ENCODE assay signal across 24 cellular contexts in the genomic region with DNA sequence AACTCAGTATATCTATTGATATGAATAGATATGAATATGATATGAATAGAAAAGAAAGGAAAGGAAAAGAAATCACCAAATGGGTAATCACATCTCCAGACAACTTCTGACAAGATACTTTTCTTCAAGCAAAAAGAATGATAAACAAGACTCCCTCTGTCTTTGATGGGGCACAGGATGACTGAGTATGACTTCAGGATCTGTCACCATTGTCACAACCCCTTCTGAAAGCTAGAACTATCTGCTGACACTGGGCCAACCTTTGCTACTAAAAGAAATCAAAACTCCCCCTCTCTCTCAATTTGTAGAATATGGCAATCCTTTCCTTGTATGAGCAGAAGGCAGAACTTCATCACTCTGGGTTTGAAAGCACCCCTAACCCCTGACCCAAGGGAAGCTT.
A peak's percentile ranks its signal among the peaks of the same experiment; 100 is the strongest.
DNase-seq lines count a peak whose midpoint lies in the region; ATAC-seq and TF ChIP-seq lines count a peak whose summit lies in the region.
"Had no signal": no experiment of that assay in that cellular context is flagged by ENCODE, and none has a peak within 500 bp of the region (broad histone marks: within the 10 kb centered on the region; RNA-seq: fewer than 3 reads in every experiment).

No MANE protein-coding gene starts in this region.

- H3K4me1 Mint-ChIP-seq in activated CD4-positive, alpha-beta T cell treated with anti-CD3 and anti-CD28 coated beads for 36 hours, result peaks cover 5% of the 10 kb centered on the region
- H3K4me1 Mint-ChIP-seq in progenitor cell of endocrine pancreas (ENCODE audit: low read depth), result peaks cover 21% of the 10 kb centered on the region
- H3K4me1 Mint-ChIP-seq: CD4-positive, CD25-positive, alpha-beta regulatory T cell; CD8-positive, alpha-beta memory T cell had no signal

- H3K4me3 ChIP-seq in hepatocyte, result no peak overlapping the region
- H3K4me3 ChIP-seq: A549; BLaER1 treated with 17β-estradiol and CSF1 and Interleukin-3, amounts not matched to agents 10 nM and 100 nM; GM12878 had no signal

- H3K9me3 Mint-ChIP-seq in activated CD4-positive, alpha-beta T cell treated with anti-CD3 and anti-CD28 coated beads for 36 hours (ENCODE audit: low read depth), result no peaks in the 10 kb centered on the region
- peaks cover 4% of the 10 kb centered on the region for H3K9me3 Mint-ChIP-seq in progenitor cell of endocrine pancreas (ENCODE audit: low read depth)
- H3K9me3 Mint-ChIP-seq: CD14-positive monocyte; CD4-positive, alpha-beta memory T cell; CD8-positive, alpha-beta memory T cell had no signal

- intact Hi-C loops in activated CD4-positive, alpha-beta T cell treated with anti-CD3 and anti-CD28 coated beads for 36 hours (cut with DNase I, micrococcal nuclease), result no loop called here

- POLR2A ChIA-PET in activated CD4-positive, alpha-beta T cell treated with anti-CD3 and anti-CD28 coated beads for 36 hours (lab: Charles Lee), result no interaction called here

- DNase-seq in activated CD4-positive, alpha-beta T cell treated with anti-CD3 and anti-CD28 coated beads for 36 hours, result no peak
- DNase-seq in activated CD4-positive, alpha-beta T cell treated with anti-CD3 and anti-CD28 coated beads for 1 hour, result no peak
- DNase-seq in hepatocyte (ENCODE audit: low spot score) (no peak), progenitor cell of endocrine pancreas (ENCODE audit: low spot score, unreplicated experiment) (no peak), KBM-7 (no peak), C1 segment of cervical spinal cord (lab: John Stamatoyannopoulos, UW) (no peak), MV-4-11 (lab: John Stamatoyannopoulos, UW) (no peak)
- DNase-seq: AML-193; CD4-positive, alpha-beta memory T cell; CD4-positive, CD25-positive, alpha-beta regulatory T cell; CD8-positive, alpha-beta memory T cell; COR-L47; DMS 273 treated with DMSO at 0.1 percent for 48 hours; DMS153; DMS79; DND-41; EL; GDM1 had no signal

- no peak for TF ChIP-seq CTCF in hepatocyte (IDR thresholded peaks at IDR 0.05; ENCODE audit: poor library complexity)
- TF ChIP-seq CTCF in progenitor cell of endocrine pancreas (IDR thresholded peaks at IDR 0.05; ENCODE audit: unreplicated experiment), result no peak

- H3K4me3 Mint-ChIP-seq in activated CD4-positive, alpha-beta T cell treated with anti-CD3 and anti-CD28 coated beads for 36 hours, result no peak overlapping the region
- H3K4me3 Mint-ChIP-seq in progenitor cell of endocrine pancreas (ENCODE audit: low read depth), result no peak overlapping the region
- H3K4me3 Mint-ChIP-seq: B cell; CD14-positive monocyte; CD4-positive, alpha-beta memory T cell; CD4-positive, CD25-positive, alpha-beta regulatory T cell; CD8-positive, alpha-beta memory T cell had no signal

- H4K20me1 ChIP-seq in hepatocyte (ENCODE audit: insufficient read depth, poor library complexity, severe bottlenecking), result no peaks in the 10 kb centered on the region
- H4K20me1 ChIP-seq: BLaER1 treated with 17β-estradiol and CSF1 and Interleukin-3, amounts not matched to agents 10 nM and 100 nM had no signal

- H3K27me3 ChIP-seq in hepatocyte, result no peaks in the 10 kb centered on the region
- H3K27me3 ChIP-seq: BLaER1 treated with 17β-estradiol and CSF1 and Interleukin-3, amounts not matched to agents 10 nM and 100 nM had no signal

- H3K27ac Mint-ChIP-seq in activated CD4-positive, alpha-beta T cell treated with anti-CD3 and anti-CD28 coated beads for 36 hours, result no peak overlapping the region
- H3K27ac Mint-ChIP-seq in progenitor cell of endocrine pancreas, result peak overlapping the region; percentile 63
- H3K27ac Mint-ChIP-seq: B cell; CD4-positive, alpha-beta memory T cell; CD4-positive, CD25-positive, alpha-beta regulatory T cell; CD8-positive, alpha-beta memory T cell had no signal

- H3K79me2 ChIP-seq in hepatocyte, result no peaks in the 10 kb centered on the region

- H3K36me3 ChIP-seq in hepatocyte (replicated peaks; ENCODE audit: insufficient read depth, low read depth), result no peaks in the 10 kb centered on the region
- H3K36me3 ChIP-seq: BLaER1 treated with 17β-estradiol and CSF1 and Interleukin-3, amounts not matched to agents 10 nM and 100 nM had no signal

- H3K9me2 ChIP-seq in hepatocyte (replicated peaks; ENCODE audit: insufficient read depth), result no peaks in the 10 kb centered on the region

- no peaks in the 10 kb centered on the region for H3K36me3 Mint-ChIP-seq in activated CD4-positive, alpha-beta T cell treated with anti-CD3 and anti-CD28 coated beads for 36 hours (ENCODE audit: low read depth)
- no peaks in the 10 kb centered on the region for H3K36me3 Mint-ChIP-seq in progenitor cell of endocrine pancreas (ENCODE audit: insufficient read depth)
- H3K36me3 Mint-ChIP-seq: CD14-positive monocyte; CD4-positive, alpha-beta memory T cell; CD4-positive, CD25-positive, alpha-beta regulatory T cell; CD8-positive, alpha-beta memory T cell had no signal

- no peaks in the 10 kb centered on the region for H3K27me3 Mint-ChIP-seq in activated CD4-positive, alpha-beta T cell treated with anti-CD3 and anti-CD28 coated beads for 36 hours
- no peaks in the 10 kb centered on the region for H3K27me3 Mint-ChIP-seq in progenitor cell of endocrine pancreas
- H3K27me3 Mint-ChIP-seq: B cell; CD4-positive, CD25-positive, alpha-beta regulatory T cell; CD8-positive, alpha-beta memory T cell had no signal

- H3K4me1 ChIP-seq in hepatocyte (ENCODE audit: insufficient read depth), result no peaks in the 10 kb centered on the region
- H3K4me1 ChIP-seq: A549 had no signal

- H2AFZ ChIP-seq in hepatocyte, result no peak overlapping the region

- peak overlapping the region; percentile 39 for H3K4me2 ChIP-seq in hepatocyte
- H3K4me2 ChIP-seq: A549; BLaER1 treated with 17β-estradiol and CSF1 and Interleukin-3, amounts not matched to agents 10 nM and 100 nM had no signal

- in situ Hi-C loops in KBM-7 (cut with MboI; ENCODE audit: low pct_unique_long_range_greater_than_20kb, low sequenced_read_pairs), result no loop called here

- CTCF ChIA-PET in activated CD4-positive, alpha-beta T cell treated with anti-CD3 and anti-CD28 coated beads for 36 hours (lab: Charles Lee), result interaction anchor here (1.3 to 1.4 kb wide), 2 partner anchors 15 to 272 kb away, joined by 3 to 4 read pairs; no protein-coding TSS in a partner anchor

- H3K27ac ChIP-seq in hepatocyte, result peak overlapping the region; percentile 75
- H3K27ac ChIP-seq: 22Rv1; A549; BLaER1 treated with 17β-estradiol and CSF1 and Interleukin-3, amounts not matched to agents 10 nM and 100 nM had no signal

- peak; percentile 58 for ATAC-seq in activated CD4-positive, alpha-beta T cell treated with anti-CD3 and anti-CD28 coated beads for 36 hours
- ATAC-seq: A549, GM12878 had no signal

- no peaks in the 10 kb centered on the region for H3K9me3 ChIP-seq in hepatocyte (ENCODE audit: low read depth)
- H3K9me3 ChIP-seq: A549; BLaER1 treated with 17β-estradiol and CSF1 and Interleukin-3, amounts not matched to agents 10 nM and 100 nM had no signal
